ENCODE assay signal across 8 cellular contexts in genomic region chr3:172333042-172333377, GRCh38.
"Had no signal": no experiment of that assay in that cellular context is flagged by ENCODE, and none has a peak within 500 bp of the region (broad histone marks: within the 10 kb centered on the region; RNA-seq: fewer than 3 reads in every experiment).

No MANE protein-coding gene starts in this region.

- H3K27ac ChIP-seq: colonic mucosa, epithelial cell of prostate had no signal

- H3K9me3 Mint-ChIP-seq: activated T-cell treated with anti-CD3 and anti-CD28 coated beads, Interleukin-2, amount 50 U/mL, for 4 hours; stimulated activated effector memory CD8-positive, alpha-beta T cell treated with anti-CD3 and anti-CD28 coated beads, Interleukin-12 subunit alpha, Interleukin-12 subunit beta, amount 100 ng/mL, for 72 hours had no signal

- DNase-seq: kidney had no signal

- H3K27ac Mint-ChIP-seq: stimulated activated effector memory CD8-positive, alpha-beta T cell treated with anti-CD3 and anti-CD28 coated beads, Interleukin-12 subunit alpha, Interleukin-12 subunit beta, amount 100 ng/mL, for 72 hours had no signal

- H3K4me1 ChIP-seq: colonic mucosa, gastrocnemius medialis had no signal

- H3K4me3 ChIP-seq: cardiac muscle cell, colonic mucosa, gastrocnemius medialis, transverse colon had no signal

- H3K4me3 Mint-ChIP-seq: activated T-cell treated with anti-CD3 and anti-CD28 coated beads, Interleukin-2, amount 50 U/mL, for 4 hours; stimulated activated effector memory CD8-positive, alpha-beta T cell treated with anti-CD3 and anti-CD28 coated beads, Interleukin-12 subunit alpha, Interleukin-12 subunit beta, amount 100 ng/mL, for 72 hours had no signal

- H3K27me3 ChIP-seq: cardiac muscle cell, colonic mucosa, gastrocnemius medialis, transverse colon had no signal

- H3K9me3 ChIP-seq: colonic mucosa, gastrocnemius medialis, transverse colon had no signal
